ENCODE assay signal across 8 cellular contexts in genomic region chr2:216404010-216404618, GRCh38. TPM values are rescaled to one million over a fixed set of nuclear protein-coding genes. Genes with fewer than 3 reads are reported as not detected.
A peak's percentile ranks its signal among the peaks of the same experiment; 100 is the strongest.
DNase-seq lines count a peak whose midpoint lies in the region; ATAC-seq and TF ChIP-seq lines count a peak whose summit lies in the region.

No MANE protein-coding gene starts in this region.

- H3K4me1 ChIP-seq in neural progenitor cell: peaks cover 22% of the 10 kb centered on the region

- no peak overlapping the region for H3K27ac Mint-ChIP-seq in activated CD8-positive, alpha-beta T cell treated with anti-CD3 and anti-CD28 coated beads, Interleukin-2, amount 10 ng/mL, durations not matched to agents 7 days and 5 days
- H3K27ac Mint-ChIP-seq in neural progenitor cell: no peak overlapping the region

- H3K27ac ChIP-seq in neural progenitor cell: no peak overlapping the region

- POLR2A ChIA-PET in activated CD8-positive, alpha-beta T cell treated with anti-CD3 and anti-CD28 coated beads, Interleukin-2, amount 10 ng/mL, durations not matched to agents 7 days and 5 days (lab: Charles Lee): interaction anchor here (2.0 kb wide), 1 partner anchor 181 kb away, joined by 7 read pairs; no protein-coding TSS in a partner anchor

- H3K9ac ChIP-seq in neural progenitor cell: no peak overlapping the region

- ATAC-seq in GM18909 (IDR thresholded peaks at IDR 0.05; ENCODE audit: poor library complexity, unreplicated experiment) (peak; percentile 52), GM18858 (IDR thresholded peaks at IDR 0.05; ENCODE audit: unreplicated experiment) (no peak), GM18907 (IDR thresholded peaks at IDR 0.05; ENCODE audit: unreplicated experiment) (no peak)
- peak; percentile 88 for ATAC-seq in activated CD8-positive, alpha-beta T cell treated with anti-CD3 and anti-CD28 coated beads, Interleukin-2, amount 10 ng/mL, durations not matched to agents 7 days and 5 days

- no peaks in the 10 kb centered on the region for H3K9me3 ChIP-seq in neural progenitor cell (ENCODE audit: low read depth)

- H2AFZ ChIP-seq in neural progenitor cell (replicated peaks): no peak overlapping the region

- no peaks in the 10 kb centered on the region for H3K79me2 ChIP-seq in neural progenitor cell (ENCODE audit: low read depth)

- H3K36me3 ChIP-seq in neural progenitor cell: no peaks in the 10 kb centered on the region

- H3K27me3 ChIP-seq in neural progenitor cell: no peaks in the 10 kb centered on the region

- no peaks in the 10 kb centered on the region for H3K9me3 Mint-ChIP-seq in activated CD8-positive, alpha-beta T cell treated with anti-CD3 and anti-CD28 coated beads, Interleukin-2, amount 10 ng/mL, durations not matched to agents 7 days and 5 days (ENCODE audit: insufficient read depth)
- H3K9me3 Mint-ChIP-seq in neural progenitor cell: no peaks in the 10 kb centered on the region

- peak; percentile 42 for DNase-seq in AG08396 (ENCODE audit: low spot score)
- peak; percentile 32 for DNase-seq in NCI-H1694 treated with DMSO at 0.1 percent for 48 hours (lab: John Stamatoyannopoulos, UW)
- peak; percentile 63 for DNase-seq in activated CD8-positive, alpha-beta T cell treated with anti-CD3 and anti-CD28 coated beads, Interleukin-2, amount 10 ng/mL, durations not matched to agents 7 days and 5 days
- no peak for DNase-seq in epithelial cell of proximal tubule (ENCODE audit: low read depth)
- DNase-seq in neural progenitor cell (ENCODE audit: low spot score): peak; percentile 50

- H3K4me3 ChIP-seq in epithelial cell of proximal tubule (ENCODE audit: low read depth, low read length): no peak overlapping the region
- no peak overlapping the region for H3K4me3 ChIP-seq in neural progenitor cell

- peaks cover 25% of the 10 kb centered on the region for H3K27me3 Mint-ChIP-seq in activated CD8-positive, alpha-beta T cell treated with anti-CD3 and anti-CD28 coated beads, Interleukin-2, amount 10 ng/mL, durations not matched to agents 7 days and 5 days (ENCODE audit: low read depth)
- H3K27me3 Mint-ChIP-seq in neural progenitor cell (ENCODE audit: insufficient read depth, low read depth): peaks cover 4% of the 10 kb centered on the region

- no peak overlapping the region for H3K4me3 Mint-ChIP-seq in activated CD8-positive, alpha-beta T cell treated with anti-CD3 and anti-CD28 coated beads, Interleukin-2, amount 10 ng/mL, durations not matched to agents 7 days and 5 days
- no peak overlapping the region for H3K4me3 Mint-ChIP-seq in neural progenitor cell

- H3K4me2 ChIP-seq in neural progenitor cell: no peak overlapping the region

- peaks cover 17% of the 10 kb centered on the region for H3F3A ChIP-seq in neural progenitor cell (ENCODE audit: low read depth)

- no peaks in the 10 kb centered on the region for H3K4me1 Mint-ChIP-seq in activated CD8-positive, alpha-beta T cell treated with anti-CD3 and anti-CD28 coated beads, Interleukin-2, amount 10 ng/mL, durations not matched to agents 7 days and 5 days (ENCODE audit: low read depth)
- peaks cover 21% of the 10 kb centered on the region for H3K4me1 Mint-ChIP-seq in neural progenitor cell

- CTCF ChIA-PET in activated CD8-positive, alpha-beta T cell treated with anti-CD3 and anti-CD28 coated beads, Interleukin-2, amount 10 ng/mL, durations not matched to agents 7 days and 5 days (lab: Charles Lee): interaction anchor here (0.7 to 3.9 kb wide), 34 partner anchors 8 to 294 kb away, joined by 3 to 25 read pairs (median 4); partner anchors contain the start of genes RPL37A, SMARCAL1 and XRCC5

- TF ChIP-seq CTCF in epithelial cell of proximal tubule (conservative IDR thresholded peaks at IDR 0.05; ENCODE audit: low read depth, low read length): peak; percentile 87
- peak; percentile 75 for TF ChIP-seq CTCF in neural progenitor cell (IDR thresholded peaks at IDR 0.05)

- H3K36me3 Mint-ChIP-seq in activated CD8-positive, alpha-beta T cell treated with anti-CD3 and anti-CD28 coated beads, Interleukin-2, amount 10 ng/mL, durations not matched to agents 7 days and 5 days (ENCODE audit: low read depth): no peaks in the 10 kb centered on the region
- H3K36me3 Mint-ChIP-seq in neural progenitor cell: no peaks in the 10 kb centered on the region

- H4K20me1 ChIP-seq in neural progenitor cell (ENCODE audit: low read depth): no peaks in the 10 kb centered on the region

RNA-seq across cellular contexts. Expression of gene SMARCAL1, which starts 8.2 kb away (rescaled TPM):
- total RNA-seq in activated CD8-positive, alpha-beta T cell treated with anti-CD3 and anti-CD28 coated beads, Interleukin-2, amount 10 ng/mL, durations not matched to agents 7 days and 5 days: 10 to 100 TPM; 26.8 to 29.9 TPM
- 23.5 and 30.1 TPM in 2 replicates for total RNA-seq in epithelial cell of proximal tubule
- 21.9 and 30.3 TPM in 2 replicates for total RNA-seq in neural progenitor cell (ENCODE audit: low replicate concordance)

RNA-seq across cellular contexts. Expression of gene MARCHF4, which starts 31.8 kb away (rescaled TPM):
- total RNA-seq in activated CD8-positive, alpha-beta T cell treated with anti-CD3 and anti-CD28 coated beads, Interleukin-2, amount 10 ng/mL, durations not matched to agents 7 days and 5 days: not detected
- total RNA-seq in epithelial cell of proximal tubule (4.2 and 6.9 TPM in 2 replicates), neural progenitor cell (ENCODE audit: low replicate concordance) (0.26 and 0.46 TPM in 2 replicates)

Comparison
In these comparisons a context has a peak if more than half of its experiments do, and no peak if none do; other contexts are left out.
1. ATAC-seq: peak in GM18909 (single experiment) and activated CD8-positive, alpha-beta T cell treated with anti-CD3 and anti-CD28 coated beads, Interleukin-2, amount 10 ng/mL, durations not matched to agents 7 days and 5 days (single experiment); none in GM18858 (single experiment) and GM18907 (single experiment).